1 cellular context compared by ENCODE assay signal in genomic region chr11:47501095-47501494, GRCh38.
TF ChIP-seq lines count a peak whose summit lies in the region.

No MANE protein-coding gene starts in this region.

TF ChIP-seq in K562, 482 proteins besides CTCF, POLR2A, EP300 and RAD21:
- TF ChIP-seq RBM34 (IDR thresholded peaks at IDR 0.05; ENCODE audit: borderline replicate concordance, insufficient read depth, low read length) (no peak), SRSF7 (optimal IDR thresholded peaks at IDR 0.05; ENCODE audit: low read depth, low read length) (no peak), ILK (tag; IDR thresholded peaks at IDR 0.05; ENCODE audit: borderline replicate concordance, low read depth) (no peak), ZNF23 (CRISPR knock-in tag; IDR thresholded peaks at IDR 0.05) (no peak), SIN3A (IDR thresholded peaks at IDR 0.05; ENCODE audit: borderline replicate concordance in 2 of 2, control insufficient read depth in 1 of 2, low read depth in 2 of 2, low read length in 2 of 2) (no peak), CBFA2T2 (conservative IDR thresholded peaks at IDR 0.05) (no peak), TARDBP (IDR thresholded peaks at IDR 0.05) (no peak), GMEB1 (CRISPR knock-in tag; IDR thresholded peaks at IDR 0.05) (no peak), ILF3 (IDR thresholded peaks at IDR 0.05; ENCODE audit: borderline replicate concordance) (no peak), SP2 (IDR thresholded peaks at IDR 0.05; ENCODE audit: extremely low read depth, low read depth, low read length, poor library complexity, severe bottlenecking) (no peak), MCM5 (IDR thresholded peaks at IDR 0.05; ENCODE audit: low read depth) (no peak)
TF ChIP-seq in K562: peak in this region for 0.
